9 cellular contexts compared by ENCODE assay signal in the genomic region with DNA sequence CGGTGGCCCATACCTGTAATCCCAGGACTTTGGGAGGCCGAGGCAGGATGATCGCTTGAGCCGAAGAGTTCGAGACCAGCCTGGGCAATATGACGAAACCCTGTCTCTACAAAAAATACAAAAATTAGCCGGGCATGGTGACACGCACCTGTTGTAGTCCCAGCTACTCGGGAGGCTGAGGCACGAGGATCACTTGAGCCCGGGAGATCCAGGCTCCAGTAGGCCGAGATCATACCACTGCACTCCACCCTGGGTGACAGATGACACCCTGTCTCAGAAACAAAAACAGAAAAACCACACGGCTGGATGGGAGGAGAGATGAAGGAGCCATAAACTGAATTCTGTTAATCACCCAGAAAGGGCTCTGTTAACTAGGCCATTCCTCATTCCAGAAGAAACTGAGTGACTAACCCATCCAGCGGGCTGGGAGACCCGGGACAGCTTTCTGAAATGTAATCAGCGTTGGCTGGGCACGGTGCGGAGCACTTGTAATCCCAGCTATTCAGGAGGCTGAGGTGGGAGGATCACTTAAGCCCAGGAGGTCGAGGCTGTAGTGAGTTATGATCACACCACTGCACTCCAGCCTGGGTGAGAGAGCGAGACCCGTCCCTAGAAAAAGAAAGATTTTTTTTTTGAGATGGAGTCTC. TPM values are rescaled to one million over a fixed set of nuclear protein-coding genes. Genes with fewer than 3 reads are reported as not detected.
DNase-seq lines count a peak whose midpoint lies in the region; ATAC-seq and TF ChIP-seq lines count a peak whose summit lies in the region.
"Had no signal": no experiment of that assay in that cellular context is flagged by ENCODE, and none has a peak within 500 bp of the region (broad histone marks: within the 10 kb centered on the region; RNA-seq: fewer than 3 reads in every experiment).

No MANE protein-coding gene starts in this region.

- TF ChIP-seq CTCF in cardiac muscle cell (IDR thresholded peaks at IDR 0.05; ENCODE audit: low read depth, low read length) (no peak), brain (conservative IDR thresholded peaks at IDR 0.05) (no peak), mesothelial cell of epicardium (IDR thresholded peaks at IDR 0.05; ENCODE audit: unreplicated experiment) (no peak), uterus (IDR thresholded peaks at IDR 0.05) (no peak)

- H3K4me1 ChIP-seq in cardiac muscle cell (ENCODE audit: low read depth) (peaks cover 7% of the 10 kb centered on the region), uterus (no peaks in the 10 kb centered on the region)

- no peaks in the 10 kb centered on the region for H3K9me3 ChIP-seq in cardiac muscle cell (ENCODE audit: low read depth)
- H3K9me3 ChIP-seq in uterus: no peaks in the 10 kb centered on the region

- no peaks in the 10 kb centered on the region for H3K9me3 Mint-ChIP-seq in brain
- no peaks in the 10 kb centered on the region for H3K9me3 Mint-ChIP-seq in mesothelial cell of epicardium

- H3K27me3 ChIP-seq in cardiac muscle cell (no peaks in the 10 kb centered on the region), uterus (no peaks in the 10 kb centered on the region)

- intact Hi-C loops in Right ventricle myocardium inferior (cut with DNase I) (no loop called here), uterus (cut with DNase I; ENCODE audit: low total_unique reads) (no loop called here)

- peaks cover 9% of the 10 kb centered on the region for H3K36me3 ChIP-seq in cardiac muscle cell
- H3K36me3 ChIP-seq in uterus: no peaks in the 10 kb centered on the region

- peaks cover 34% of the 10 kb centered on the region for H3K36me3 Mint-ChIP-seq in brain
- H3K36me3 Mint-ChIP-seq in mesothelial cell of epicardium: peaks cover 5% of the 10 kb centered on the region

- peak overlapping the region in 3 of 5 experiments; percentile 53 to 72 (median 55) for H3K27ac Mint-ChIP-seq in brain
- no peak overlapping the region for H3K27ac Mint-ChIP-seq in mesothelial cell of epicardium

- peak overlapping the region; percentile 84 to 98 (median 92) for H3K4me3 Mint-ChIP-seq in brain
- H3K4me3 Mint-ChIP-seq in mesothelial cell of epicardium: peak overlapping the region; percentile 82

- ATAC-seq in Right ventricle myocardium inferior: no peak

- TF ChIP-seq POLR2A in uterus (IDR thresholded peaks at IDR 0.05): no peak

- H3K4me1 Mint-ChIP-seq in brain: peaks cover 17% of the 10 kb centered on the region
- peaks cover 9% of the 10 kb centered on the region for H3K4me1 Mint-ChIP-seq in mesothelial cell of epicardium

- H3K27me3 Mint-ChIP-seq in brain (peaks cover 6% of the 10 kb centered on the region), mesothelial cell of epicardium (ENCODE audit: low read depth) (peaks cover 2% of the 10 kb centered on the region)

- H3K4me3 ChIP-seq in cardiac muscle cell (peak overlapping the region; percentile 80), uterus (peak overlapping the region; percentile 70 to 79)

- DNase-seq in cardiac muscle cell (ENCODE audit: low read depth in 1 of 2, low spot score in 1 of 2): no peak
- no peak for DNase-seq in Right ventricle myocardium inferior (ENCODE audit: missing footprints)
- no peak for DNase-seq in mesothelial cell of epicardium (ENCODE audit: low spot score in 2 of 2, unreplicated experiment in 2 of 2)
- no peak for DNase-seq in uterus
- DNase-seq in NOMO-1 treated with dmso at 0.1 percent for 144 hours (lab: John Stamatoyannopoulos, UW; ENCODE audit: unreplicated experiment): no peak
- DNase-seq in CD1c-positive myeloid dendritic cell (ENCODE audit: extremely low spot score): no peak
- no peak for DNase-seq in NCI-H1048 (lab: John Stamatoyannopoulos, UW)
- DNase-seq: cortex of kidney had no signal

- H3K27ac ChIP-seq in cardiac muscle cell: no peak overlapping the region
- H3K27ac ChIP-seq in uterus: peak overlapping the region; percentile 84 to 87

RNA-seq across cellular contexts. Expression of a gene that starts 0.6 kb away (rescaled TPM):
- total RNA-seq in cardiac muscle cell (164 and 190 TPM in 2 replicates), Right ventricle myocardium inferior (18.1 TPM), mesothelial cell of epicardium (68.5 to 75.5 TPM (median 69.6 TPM) in 3 replicates), uterus (10 to 100 TPM; 32.5 to 77.9 (median 68.1) TPM)
- polyA plus RNA-seq in cardiac muscle cell (221 and 222 TPM in 2 replicates), brain (ENCODE audit: insufficient read depth, low read depth, low replicate concordance) (91.5 TPM)

RNA-seq across cellular contexts. Expression of a gene that starts 1.0 kb away (rescaled TPM):
- total RNA-seq in cardiac muscle cell (0.36 TPM in 1 of 2 replicates, not detected in the other), Right ventricle myocardium inferior (not detected), mesothelial cell of epicardium (0.16 to 0.27 TPM in 2 of 3 replicates, not detected in the other), uterus (1 to 10 TPM in 1 of 4 donors, under 1 TPM in 1, not detected in 2; 0.70 to 1.2 TPM)
- polyA plus RNA-seq in cardiac muscle cell (0.14 TPM in 1 of 2 replicates, not detected in the other), brain (ENCODE audit: insufficient read depth, low read depth, low replicate concordance) (not detected)

RNA-seq across cellular contexts. Expression of a gene that starts 23.9 kb away (rescaled TPM):
- total RNA-seq in cardiac muscle cell: 265 and 336 TPM in 2 replicates
- 113 and 165 TPM in 2 replicates for polyA plus RNA-seq in cardiac muscle cell
- total RNA-seq in Right ventricle myocardium inferior: 11.7 TPM
- 20.6 TPM for polyA plus RNA-seq in brain (ENCODE audit: insufficient read depth, low read depth, low replicate concordance)
- 369 to 401 TPM (median 371 TPM) in 3 replicates for total RNA-seq in mesothelial cell of epicardium
- total RNA-seq in uterus: 100 to 1,000 TPM in 2 of 4 donors, 10 to 100 TPM in 2; 22.9 to 226 (median 89.5) TPM

RNA-seq across cellular contexts. Expression of a gene that starts 24.9 kb away (rescaled TPM):
- total RNA-seq in cardiac muscle cell (118 and 153 TPM in 2 replicates), Right ventricle myocardium inferior (7.8 TPM), mesothelial cell of epicardium (61.0 to 62.0 TPM (median 62.0 TPM) in 3 replicates), uterus (10 to 100 TPM in 3 of 4 donors, 1 to 10 TPM in 1; 10.0 to 67.0 (median 35.1) TPM)
- polyA plus RNA-seq in cardiac muscle cell (137 and 138 TPM in 2 replicates), brain (ENCODE audit: insufficient read depth, low read depth, low replicate concordance) (9.0 TPM)

RNA-seq across cellular contexts. Expression of a gene that starts 28.6 kb away (rescaled TPM):
- 26.5 and 29.2 TPM in 2 replicates for total RNA-seq in cardiac muscle cell
- polyA plus RNA-seq in cardiac muscle cell: 21.3 and 22.6 TPM in 2 replicates
- total RNA-seq in Right ventricle myocardium inferior: 3.7 TPM
- polyA plus RNA-seq in brain (ENCODE audit: insufficient read depth, low read depth, low replicate concordance): 2.2 TPM
- total RNA-seq in mesothelial cell of epicardium: 21.4 to 22.1 TPM (median 21.9 TPM) in 3 replicates
- 10 to 100 TPM; 19.7 to 73.3 (median 38.5) TPM for total RNA-seq in uterus
